Comparison of ENCODE assay signal across 1 cellular context in the genomic region with DNA sequence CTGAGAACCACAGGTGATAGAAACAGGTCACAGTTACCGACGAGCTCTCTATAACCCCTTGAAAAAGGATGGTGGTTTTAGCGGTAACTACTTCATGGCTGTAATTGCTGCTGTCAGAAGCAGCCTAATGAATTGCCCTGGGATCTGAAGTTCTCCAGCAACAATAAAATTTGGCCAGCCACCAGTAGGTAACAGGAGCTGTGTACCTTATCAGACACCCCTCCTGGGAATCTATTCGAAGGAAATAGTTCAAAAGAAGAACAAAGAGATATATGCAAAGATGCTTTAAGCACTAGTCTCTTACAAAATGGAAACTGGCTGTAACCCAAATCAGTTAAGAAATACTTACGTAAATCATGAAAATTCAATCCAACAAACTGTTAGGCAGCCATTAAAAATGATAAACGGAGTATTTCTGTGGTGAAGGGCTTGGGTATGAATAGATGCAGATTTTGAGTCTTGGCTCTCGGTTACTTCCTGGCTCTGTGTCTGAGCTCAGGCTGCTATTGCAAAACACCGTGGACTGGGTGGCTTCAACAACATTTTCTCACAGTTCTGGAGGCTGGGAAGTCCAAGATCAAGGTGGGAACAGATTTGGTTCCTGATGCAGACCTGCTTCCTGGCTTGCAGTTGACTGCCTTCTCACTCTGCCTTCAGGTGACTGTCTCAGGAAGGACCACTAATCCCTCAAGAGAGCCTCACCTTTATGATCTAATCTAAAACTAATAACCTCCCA.
TF ChIP-seq lines count a peak whose summit lies in the region.

No MANE protein-coding gene starts in this region.

TF ChIP-seq in SK-N-SH, 30 proteins besides CTCF, POLR2A, EP300 and RAD21 (continued from another document):
- TF ChIP-seq, protein P1, sequence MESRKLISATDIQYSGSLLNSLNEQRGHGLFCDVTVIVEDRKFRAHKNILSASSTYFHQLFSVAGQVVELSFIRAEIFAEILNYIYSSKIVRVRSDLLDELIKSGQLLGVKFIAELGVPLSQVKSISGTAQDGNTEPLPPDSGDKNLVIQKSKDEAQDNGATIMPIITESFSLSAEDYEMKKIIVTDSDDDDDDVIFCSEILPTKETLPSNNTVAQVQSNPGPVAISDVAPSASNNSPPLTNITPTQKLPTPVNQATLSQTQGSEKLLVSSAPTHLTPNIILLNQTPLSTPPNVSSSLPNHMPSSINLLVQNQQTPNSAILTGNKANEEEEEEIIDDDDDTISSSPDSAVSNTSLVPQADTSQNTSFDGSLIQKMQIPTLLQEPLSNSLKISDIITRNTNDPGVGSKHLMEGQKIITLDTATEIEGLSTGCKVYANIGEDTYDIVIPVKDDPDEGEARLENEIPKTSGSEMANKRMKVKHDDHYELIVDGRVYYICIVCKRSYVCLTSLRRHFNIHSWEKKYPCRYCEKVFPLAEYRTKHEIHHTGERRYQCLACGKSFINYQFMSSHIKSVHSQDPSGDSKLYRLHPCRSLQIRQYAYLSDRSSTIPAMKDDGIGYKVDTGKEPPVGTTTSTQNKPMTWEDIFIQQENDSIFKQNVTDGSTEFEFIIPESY (IDR thresholded peaks at IDR 0.05; ENCODE audit: borderline replicate concordance, low read depth), result no peak
- TF ChIP-seq RXRA (IDR thresholded peaks at IDR 0.05; ENCODE audit: borderline replicate concordance, low read depth) (no peak), NFIC (IDR thresholded peaks at IDR 0.05; ENCODE audit: borderline replicate concordance) (peak; percentile 56; the same call in 1 of the 2 replicates), YY1 (IDR thresholded peaks at IDR 0.05; ENCODE audit: low read depth) (0 out of 2 replicates have a peak, but pooled peaks have one; percentile 22), TAF1 (IDR thresholded peaks at IDR 0.05; ENCODE audit: borderline replicate concordance, low read depth, low read length) (0 out of 2 replicates have a peak, but pooled peaks have one; percentile 25), JUND (IDR thresholded peaks at IDR 0.05) (peak; percentile 13; the same call in 1 of the 2 replicates), MXI1 (IDR thresholded peaks at IDR 0.05; ENCODE audit: low read depth, low read length) (no peak), TCF12 (IDR thresholded peaks at IDR 0.05) (0 out of 2 replicates have a peak, but pooled peaks have one; percentile 25)
